Comparison of ENCODE assay signal across 1 cellular context in the genomic region with DNA sequence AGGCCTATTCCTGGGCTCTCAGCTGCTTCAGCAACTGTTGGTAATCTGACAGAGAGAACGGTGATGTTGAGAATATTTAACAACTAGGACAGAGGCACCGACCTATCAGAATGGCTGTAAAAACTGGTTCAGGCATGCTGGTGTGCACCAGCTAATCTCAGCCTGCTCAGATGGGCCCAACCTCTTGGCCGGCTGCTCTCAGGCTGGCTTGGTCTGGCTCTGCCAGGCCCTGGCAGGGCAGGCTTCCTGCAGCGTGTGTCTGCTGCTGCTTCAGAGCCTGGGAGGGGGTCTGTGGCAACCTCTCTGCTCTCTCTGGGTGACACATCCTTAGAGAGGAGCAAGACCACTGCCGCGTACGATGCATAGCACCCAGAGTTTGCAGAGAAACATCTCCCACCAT.
TF ChIP-seq lines count a peak whose summit lies in the region.

No MANE protein-coding gene starts in this region.

TF ChIP-seq in WTC11, 78 proteins besides CTCF, POLR2A, EP300 and RAD21 (continued from another document):
- TF ChIP-seq, protein P1, sequence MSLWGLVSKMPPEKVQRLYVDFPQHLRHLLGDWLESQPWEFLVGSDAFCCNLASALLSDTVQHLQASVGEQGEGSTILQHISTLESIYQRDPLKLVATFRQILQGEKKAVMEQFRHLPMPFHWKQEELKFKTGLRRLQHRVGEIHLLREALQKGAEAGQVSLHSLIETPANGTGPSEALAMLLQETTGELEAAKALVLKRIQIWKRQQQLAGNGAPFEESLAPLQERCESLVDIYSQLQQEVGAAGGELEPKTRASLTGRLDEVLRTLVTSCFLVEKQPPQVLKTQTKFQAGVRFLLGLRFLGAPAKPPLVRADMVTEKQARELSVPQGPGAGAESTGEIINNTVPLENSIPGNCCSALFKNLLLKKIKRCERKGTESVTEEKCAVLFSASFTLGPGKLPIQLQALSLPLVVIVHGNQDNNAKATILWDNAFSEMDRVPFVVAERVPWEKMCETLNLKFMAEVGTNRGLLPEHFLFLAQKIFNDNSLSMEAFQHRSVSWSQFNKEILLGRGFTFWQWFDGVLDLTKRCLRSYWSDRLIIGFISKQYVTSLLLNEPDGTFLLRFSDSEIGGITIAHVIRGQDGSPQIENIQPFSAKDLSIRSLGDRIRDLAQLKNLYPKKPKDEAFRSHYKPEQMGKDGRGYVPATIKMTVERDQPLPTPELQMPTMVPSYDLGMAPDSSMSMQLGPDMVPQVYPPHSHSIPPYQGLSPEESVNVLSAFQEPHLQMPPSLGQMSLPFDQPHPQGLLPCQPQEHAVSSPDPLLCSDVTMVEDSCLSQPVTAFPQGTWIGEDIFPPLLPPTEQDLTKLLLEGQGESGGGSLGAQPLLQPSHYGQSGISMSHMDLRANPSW (CRISPR knock-in tag; conservative IDR thresholded peaks at IDR 0.05; ENCODE audit: low read depth) = no peak
- TF ChIP-seq, protein P2, sequence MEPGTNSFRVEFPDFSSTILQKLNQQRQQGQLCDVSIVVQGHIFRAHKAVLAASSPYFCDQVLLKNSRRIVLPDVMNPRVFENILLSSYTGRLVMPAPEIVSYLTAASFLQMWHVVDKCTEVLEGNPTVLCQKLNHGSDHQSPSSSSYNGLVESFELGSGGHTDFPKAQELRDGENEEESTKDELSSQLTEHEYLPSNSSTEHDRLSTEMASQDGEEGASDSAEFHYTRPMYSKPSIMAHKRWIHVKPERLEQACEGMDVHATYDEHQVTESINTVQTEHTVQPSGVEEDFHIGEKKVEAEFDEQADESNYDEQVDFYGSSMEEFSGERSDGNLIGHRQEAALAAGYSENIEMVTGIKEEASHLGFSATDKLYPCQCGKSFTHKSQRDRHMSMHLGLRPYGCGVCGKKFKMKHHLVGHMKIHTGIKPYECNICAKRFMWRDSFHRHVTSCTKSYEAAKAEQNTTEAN (CRISPR knock-in tag; IDR thresholded peaks at IDR 0.05) = no peak
- no peak for TF ChIP-seq RORB (CRISPR knock-in tag; IDR thresholded peaks at IDR 0.05)
- TF ChIP-seq, protein P3, sequence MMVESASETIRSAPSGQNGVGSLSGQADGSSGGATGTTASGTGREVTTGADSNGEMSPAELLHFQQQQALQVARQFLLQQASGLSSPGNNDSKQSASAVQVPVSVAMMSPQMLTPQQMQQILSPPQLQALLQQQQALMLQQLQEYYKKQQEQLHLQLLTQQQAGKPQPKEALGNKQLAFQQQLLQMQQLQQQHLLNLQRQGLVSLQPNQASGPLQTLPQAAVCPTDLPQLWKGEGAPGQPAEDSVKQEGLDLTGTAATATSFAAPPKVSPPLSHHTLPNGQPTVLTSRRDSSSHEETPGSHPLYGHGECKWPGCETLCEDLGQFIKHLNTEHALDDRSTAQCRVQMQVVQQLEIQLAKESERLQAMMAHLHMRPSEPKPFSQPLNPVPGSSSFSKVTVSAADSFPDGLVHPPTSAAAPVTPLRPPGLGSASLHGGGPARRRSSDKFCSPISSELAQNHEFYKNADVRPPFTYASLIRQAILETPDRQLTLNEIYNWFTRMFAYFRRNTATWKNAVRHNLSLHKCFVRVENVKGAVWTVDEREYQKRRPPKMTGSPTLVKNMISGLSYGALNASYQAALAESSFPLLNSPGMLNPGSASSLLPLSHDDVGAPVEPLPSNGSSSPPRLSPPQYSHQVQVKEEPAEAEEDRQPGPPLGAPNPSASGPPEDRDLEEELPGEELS (CRISPR knock-in tag; IDR thresholded peaks at IDR 0.05) = no peak
- TF ChIP-seq, protein P4, sequence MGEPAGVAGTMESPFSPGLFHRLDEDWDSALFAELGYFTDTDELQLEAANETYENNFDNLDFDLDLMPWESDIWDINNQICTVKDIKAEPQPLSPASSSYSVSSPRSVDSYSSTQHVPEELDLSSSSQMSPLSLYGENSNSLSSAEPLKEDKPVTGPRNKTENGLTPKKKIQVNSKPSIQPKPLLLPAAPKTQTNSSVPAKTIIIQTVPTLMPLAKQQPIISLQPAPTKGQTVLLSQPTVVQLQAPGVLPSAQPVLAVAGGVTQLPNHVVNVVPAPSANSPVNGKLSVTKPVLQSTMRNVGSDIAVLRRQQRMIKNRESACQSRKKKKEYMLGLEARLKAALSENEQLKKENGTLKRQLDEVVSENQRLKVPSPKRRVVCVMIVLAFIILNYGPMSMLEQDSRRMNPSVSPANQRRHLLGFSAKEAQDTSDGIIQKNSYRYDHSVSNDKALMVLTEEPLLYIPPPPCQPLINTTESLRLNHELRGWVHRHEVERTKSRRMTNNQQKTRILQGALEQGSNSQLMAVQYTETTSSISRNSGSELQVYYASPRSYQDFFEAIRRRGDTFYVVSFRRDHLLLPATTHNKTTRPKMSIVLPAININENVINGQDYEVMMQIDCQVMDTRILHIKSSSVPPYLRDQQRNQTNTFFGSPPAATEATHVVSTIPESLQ (CRISPR knock-in tag; IDR thresholded peaks at IDR 0.05) = no peak
- TF ChIP-seq SMAD4 (CRISPR knock-in tag; IDR thresholded peaks at IDR 0.05) = no peak
- TF ChIP-seq, protein P5, sequence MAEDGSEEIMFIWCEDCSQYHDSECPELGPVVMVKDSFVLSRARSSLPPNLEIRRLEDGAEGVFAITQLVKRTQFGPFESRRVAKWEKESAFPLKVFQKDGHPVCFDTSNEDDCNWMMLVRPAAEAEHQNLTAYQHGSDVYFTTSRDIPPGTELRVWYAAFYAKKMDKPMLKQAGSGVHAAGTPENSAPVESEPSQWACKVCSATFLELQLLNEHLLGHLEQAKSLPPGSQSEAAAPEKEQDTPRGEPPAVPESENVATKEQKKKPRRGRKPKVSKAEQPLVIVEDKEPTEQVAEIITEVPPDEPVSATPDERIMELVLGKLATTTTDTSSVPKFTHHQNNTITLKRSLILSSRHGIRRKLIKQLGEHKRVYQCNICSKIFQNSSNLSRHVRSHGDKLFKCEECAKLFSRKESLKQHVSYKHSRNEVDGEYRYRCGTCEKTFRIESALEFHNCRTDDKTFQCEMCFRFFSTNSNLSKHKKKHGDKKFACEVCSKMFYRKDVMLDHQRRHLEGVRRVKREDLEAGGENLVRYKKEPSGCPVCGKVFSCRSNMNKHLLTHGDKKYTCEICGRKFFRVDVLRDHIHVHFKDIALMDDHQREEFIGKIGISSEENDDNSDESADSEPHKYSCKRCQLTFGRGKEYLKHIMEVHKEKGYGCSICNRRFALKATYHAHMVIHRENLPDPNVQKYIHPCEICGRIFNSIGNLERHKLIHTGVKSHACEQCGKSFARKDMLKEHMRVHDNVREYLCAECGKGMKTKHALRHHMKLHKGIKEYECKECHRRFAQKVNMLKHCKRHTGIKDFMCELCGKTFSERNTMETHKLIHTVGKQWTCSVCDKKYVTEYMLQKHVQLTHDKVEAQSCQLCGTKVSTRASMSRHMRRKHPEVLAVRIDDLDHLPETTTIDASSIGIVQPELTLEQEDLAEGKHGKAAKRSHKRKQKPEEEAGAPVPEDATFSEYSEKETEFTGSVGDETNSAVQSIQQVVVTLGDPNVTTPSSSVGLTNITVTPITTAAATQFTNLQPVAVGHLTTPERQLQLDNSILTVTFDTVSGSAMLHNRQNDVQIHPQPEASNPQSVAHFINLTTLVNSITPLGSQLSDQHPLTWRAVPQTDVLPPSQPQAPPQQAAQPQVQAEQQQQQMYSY (CRISPR knock-in tag; IDR thresholded peaks at IDR 0.05) = no peak
- TF ChIP-seq, protein P6, sequence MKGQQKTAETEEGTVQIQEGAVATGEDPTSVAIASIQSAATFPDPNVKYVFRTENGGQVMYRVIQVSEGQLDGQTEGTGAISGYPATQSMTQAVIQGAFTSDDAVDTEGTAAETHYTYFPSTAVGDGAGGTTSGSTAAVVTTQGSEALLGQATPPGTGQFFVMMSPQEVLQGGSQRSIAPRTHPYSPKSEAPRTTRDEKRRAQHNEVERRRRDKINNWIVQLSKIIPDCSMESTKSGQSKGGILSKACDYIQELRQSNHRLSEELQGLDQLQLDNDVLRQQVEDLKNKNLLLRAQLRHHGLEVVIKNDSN (CRISPR knock-in tag; IDR thresholded peaks at IDR 0.05) = no peak
- TF ChIP-seq NR2C2 (CRISPR knock-in tag; IDR thresholded peaks at IDR 0.05) = no peak
TF ChIP-seq in WTC11: peak in this region for 0.
